Comparison of ENCODE assay signal across 19 cellular contexts in the genomic region with DNA sequence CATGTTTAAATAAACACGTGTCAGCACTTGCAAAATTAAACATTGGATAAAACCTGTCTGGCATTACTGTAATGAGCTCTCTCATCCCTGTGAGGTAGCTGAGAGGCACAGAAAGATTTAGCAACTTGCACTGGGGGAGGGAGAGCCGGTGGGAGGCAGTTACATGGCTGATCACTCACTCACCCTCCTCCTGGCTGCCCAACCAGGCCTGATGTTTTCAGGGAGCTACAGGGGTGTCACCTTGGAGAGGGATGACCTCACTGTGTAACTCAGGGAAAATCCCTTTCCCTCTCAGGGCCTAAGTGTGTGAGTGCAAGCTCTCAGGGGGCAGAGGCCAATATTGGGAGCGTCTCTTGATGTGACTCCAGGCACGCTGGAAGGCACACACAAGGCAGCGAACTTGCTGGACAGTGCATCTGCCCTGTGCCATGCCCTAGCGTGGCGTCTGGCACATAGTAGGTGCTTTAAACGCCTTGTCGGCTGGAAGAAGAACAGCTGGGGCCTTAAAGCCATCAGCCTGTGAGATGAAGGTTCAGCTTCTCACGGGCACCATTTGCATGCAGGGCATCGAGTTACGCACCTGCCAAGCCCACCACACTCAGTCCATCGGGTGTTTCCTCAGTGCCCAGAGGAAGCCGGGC. TPM values are rescaled to one million over a fixed set of nuclear protein-coding genes. Genes with fewer than 3 reads are reported as not detected.
A peak's percentile ranks its signal among the peaks of the same experiment; 100 is the strongest.
DNase-seq lines count a peak whose midpoint lies in the region; ATAC-seq, FAIRE-seq and TF ChIP-seq lines count a peak whose summit lies in the region.
"Had no signal": no experiment of that assay in that cellular context is flagged by ENCODE, and none has a peak within 500 bp of the region (broad histone marks: within the 10 kb centered on the region; RNA-seq: fewer than 3 reads in every experiment).

No MANE protein-coding gene starts in this region.

- no peak for ATAC-seq in HG03196 (IDR thresholded peaks at IDR 0.05; ENCODE audit: unreplicated experiment)
- ATAC-seq: gastroesophageal sphincter; naive thymus-derived CD4-positive, alpha-beta T cell had no signal

- no peak for TF ChIP-seq POLR2A in esophagus squamous epithelium (IDR thresholded peaks at IDR 0.05)

- no peak overlapping the region for H3K4me3 Mint-ChIP-seq in HFFc6
- H3K4me3 Mint-ChIP-seq in astrocyte (ENCODE audit: unreplicated experiment), result no peak overlapping the region
- H3K4me3 Mint-ChIP-seq: activated CD4-positive, alpha-beta T cell treated with anti-CD3 and anti-CD28 coated beads, Interleukin-2, amount 10 ng/mL, durations not matched to agents 7 days and 5 days; naive thymus-derived CD4-positive, alpha-beta T cell had no signal

- no peak overlapping the region for H3K4me2 ChIP-seq in astrocyte (ENCODE audit: low read length)
- H3K4me2 ChIP-seq: BLaER1 had no signal

- no peaks in the 10 kb centered on the region for H3K79me2 ChIP-seq in astrocyte (ENCODE audit: insufficient read depth, low read length)

- peaks cover 10% of the 10 kb centered on the region for H3K4me1 ChIP-seq in astrocyte (ENCODE audit: insufficient read depth, low read length)
- peaks cover 0 to 50% (median 8%) of the 10 kb centered on the region in 3 donors for H3K4me1 ChIP-seq in esophagus squamous epithelium
- H3K4me1 ChIP-seq: tibial artery had no signal

- peaks cover 3% of the 10 kb centered on the region for H3K9me3 ChIP-seq in astrocyte (ENCODE audit: insufficient read depth, low read depth, low read length)
- H3K9me3 ChIP-seq in esophagus squamous epithelium, result no peaks in the 10 kb centered on the region
- H3K9me3 ChIP-seq: BLaER1, gastroesophageal sphincter had no signal

- peaks cover 6% of the 10 kb centered on the region for H4K20me1 ChIP-seq in astrocyte (ENCODE audit: insufficient read depth, low read length)

- H3K36me3 ChIP-seq in astrocyte (ENCODE audit: insufficient read depth, low read length) (no peaks in the 10 kb centered on the region), kidney epithelial cell (ENCODE audit: control insufficient read depth, insufficient read depth, low read length) (no peaks in the 10 kb centered on the region), esophagus squamous epithelium (no peaks in the 10 kb centered on the region)
- H3K36me3 ChIP-seq: gastroesophageal sphincter, tibial artery had no signal

- no peak overlapping the region for H2AFZ ChIP-seq in astrocyte (ENCODE audit: low read depth, low read length)

- intact Hi-C loops in esophagus squamous epithelium (cut with DNase I), result no loop called here

- H3K36me3 Mint-ChIP-seq in HFFc6 (ENCODE audit: low read depth) (no peaks in the 10 kb centered on the region), astrocyte (ENCODE audit: low read depth, unreplicated experiment) (peaks cover 8% of the 10 kb centered on the region)
- H3K36me3 Mint-ChIP-seq: activated naive CD4-positive, alpha-beta T cell treated with anti-CD3 and anti-CD28 coated beads, Interleukin-2, amount 50 U/mL, for 72 hours had no signal

- H3K4me3 ChIP-seq in astrocyte (ENCODE audit: insufficient read depth, low read depth, low read length) (no peak overlapping the region), kidney epithelial cell (ENCODE audit: low read depth, low read length) (no peak overlapping the region), esophagus squamous epithelium (no peak overlapping the region)
- H3K4me3 ChIP-seq: BLaER1, gastroesophageal sphincter, SK-N-MC, skin epidermis, tibial artery had no signal

- no peak overlapping the region for H3K27ac Mint-ChIP-seq in HFFc6
- no peak overlapping the region for H3K27ac Mint-ChIP-seq in astrocyte (ENCODE audit: unreplicated experiment)
- H3K27ac Mint-ChIP-seq: activated CD4-positive, alpha-beta T cell treated with anti-CD3 and anti-CD28 coated beads, Interleukin-2, amount 10 ng/mL, durations not matched to agents 7 days and 5 days; activated naive CD4-positive, alpha-beta T cell treated with anti-CD3 and anti-CD28 coated beads, Interleukin-2, amount 50 U/mL, for 72 hours; naive thymus-derived CD4-positive, alpha-beta T cell had no signal

- H3K4me1 Mint-ChIP-seq in HFFc6 (ENCODE audit: low read depth), result peaks cover 8% of the 10 kb centered on the region; the same call in 1 of the 2 replicates
- peaks cover 14% of the 10 kb centered on the region for H3K4me1 Mint-ChIP-seq in astrocyte (ENCODE audit: low read depth, unreplicated experiment)

- H3K27me3 Mint-ChIP-seq in HFFc6 (ENCODE audit: insufficient read depth) (peaks cover 3% of the 10 kb centered on the region), astrocyte (ENCODE audit: low read depth, unreplicated experiment) (no peaks in the 10 kb centered on the region)
- H3K27me3 Mint-ChIP-seq: activated CD4-positive, alpha-beta T cell treated with anti-CD3 and anti-CD28 coated beads, Interleukin-2, amount 10 ng/mL, durations not matched to agents 7 days and 5 days had no signal

- no peak overlapping the region for H3K27ac ChIP-seq in astrocyte (ENCODE audit: low read depth, low read length)
- no peak overlapping the region for H3K27ac ChIP-seq in esophagus squamous epithelium
- H3K27ac ChIP-seq: BLaER1, gastroesophageal sphincter, SK-N-MC, tibial artery had no signal

- H3K27me3 ChIP-seq in astrocyte (ENCODE audit: insufficient read depth, low read length) (no peaks in the 10 kb centered on the region), kidney epithelial cell (ENCODE audit: control insufficient read depth, insufficient read depth, low read length) (peaks cover 21% of the 10 kb centered on the region), esophagus squamous epithelium (peaks cover 0 to 23% (median 0%) of the 10 kb centered on the region in 4 donors)
- H3K27me3 ChIP-seq: BLaER1 had no signal

- H3K9me3 Mint-ChIP-seq in HFFc6 (no peaks in the 10 kb centered on the region), astrocyte (ENCODE audit: unreplicated experiment) (no peaks in the 10 kb centered on the region)
- H3K9me3 Mint-ChIP-seq: activated CD4-positive, alpha-beta T cell treated with anti-CD3 and anti-CD28 coated beads, Interleukin-2, amount 10 ng/mL, durations not matched to agents 7 days and 5 days; activated naive CD4-positive, alpha-beta T cell treated with anti-CD3 and anti-CD28 coated beads, Interleukin-2, amount 50 U/mL, for 72 hours had no signal

- no peak overlapping the region for H3K9ac ChIP-seq in astrocyte (ENCODE audit: low read length)
- H3K9ac ChIP-seq: BLaER1 had no signal

- DNase-seq in COLO668 (lab: John Stamatoyannopoulos, UW; ENCODE audit: unreplicated experiment) (peak; percentile 58), HFFc6 (peak; percentile 8), astrocyte (ENCODE audit: low read depth) (peak; percentile 9), kidney epithelial cell (ENCODE audit: low read depth) (peak; percentile 9), esophagus squamous epithelium (lab: John Stamatoyannopoulos, UW) (no peak), SHP77 (lab: John Stamatoyannopoulos, UW) (no peak)
- DNase-seq in stimulated activated CD4-positive, alpha-beta T cell treated with anti-CD3 and anti-CD28 coated beads, Interleukin-12 subunit alpha, Interleukin-12 subunit beta, amount 100 ng/mL, for 4 hours, result no peak
- DNase-seq: activated CD4-positive, alpha-beta T cell treated with anti-CD3 and anti-CD28 coated beads, Interleukin-2, amount 10 ng/mL, durations not matched to agents 7 days and 5 days; activated T-cell treated with anti-CD3 and anti-CD28 coated beads for 4 hours; naive thymus-derived CD4-positive, alpha-beta T cell; NCI-H1417 treated with DMSO at 0.1 percent for 48 hours; tibial artery had no signal

- WGBS in esophagus squamous epithelium, 2 donors, result 48 to 69% methylated on average over 3 to 7 of the region's 14 CpGs

- FAIRE-seq in astrocyte (lab: Jason Lieb, UNC), result no peak

- TF ChIP-seq CTCF in HFFc6 (IDR thresholded peaks at IDR 0.05) (no peak), astrocyte (IDR thresholded peaks at IDR 0.05; ENCODE audit: insufficient read depth, low read depth, low read length) (no peak), kidney epithelial cell (IDR thresholded peaks at IDR 0.05; ENCODE audit: insufficient read depth, low read length, poor library complexity, severe bottlenecking) (no peak), esophagus squamous epithelium (IDR thresholded peaks at IDR 0.05) (no peak)

RNA-seq across cellular contexts. Expression of a gene that starts 51.1 kb away (rescaled TPM):
- 1 to 10 TPM; 1.5 to 4.2 (median 1.6) TPM for total RNA-seq in HFFc6 (2021; fragmentation: NEBNext Ultra II Directional; extraction: Animal tissue kit (Norgen Biotek cat#: 25700))
- 18.0 and 19.7 TPM in 2 replicates for total RNA-seq in astrocyte
- total RNA-seq in kidney epithelial cell, result 0.55 and 0.71 TPM in 2 replicates
- 1 to 10 TPM in 1 of 4 donors, under 1 TPM in 3; 0.38 to 3.3 (median 0.48) TPM for total RNA-seq in esophagus squamous epithelium
- total RNA-seq: LHCN-M2 had no signal

Comparison
In these comparisons a context has a peak if more than half of its experiments do, and no peak if none do; other contexts are left out.
1. DNase-seq: peak in COLO668 (single experiment), HFFc6 (single experiment), astrocyte (single experiment) and kidney epithelial cell (single experiment); none in esophagus squamous epithelium (single experiment), SHP77 (0 of 2) and stimulated activated CD4-positive, alpha-beta T cell treated with anti-CD3 and anti-CD28 coated beads, Interleukin-12 subunit alpha, Interleukin-12 subunit beta, amount 100 ng/mL, for 4 hours (single experiment).